In the genomic region with DNA sequence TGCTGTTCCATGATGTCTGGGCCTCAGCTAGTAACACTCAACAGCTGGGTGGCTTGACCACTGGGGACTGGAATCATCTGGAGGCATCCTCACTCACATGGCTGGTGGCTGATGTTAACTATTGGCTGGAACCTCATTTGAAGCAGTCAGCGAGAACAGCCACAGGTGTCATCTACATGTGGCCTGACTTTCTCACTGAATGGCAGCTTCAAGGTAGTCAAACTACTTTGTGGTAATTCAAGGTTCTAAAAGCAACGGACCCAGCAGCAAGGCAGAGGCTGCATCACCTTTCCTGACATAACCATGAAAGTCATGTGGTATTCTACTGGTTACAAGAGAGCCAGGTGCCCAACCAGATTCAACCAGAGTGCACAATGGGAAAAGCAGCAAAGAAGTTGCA, we compare ENCODE assay signal across 25 cellular contexts.
A peak's percentile ranks its signal among the peaks of the same experiment; 100 is the strongest.
DNase-seq lines count a peak whose midpoint lies in the region; ATAC-seq and TF ChIP-seq lines count a peak whose summit lies in the region.
"Had no signal": no experiment of that assay in that cellular context is flagged by ENCODE, and none has a peak within 500 bp of the region (broad histone marks: within the 10 kb centered on the region; RNA-seq: fewer than 3 reads in every experiment).

No MANE protein-coding gene starts in this region.

- CTCF ChIA-PET in IMR-90 (lab: Yijun Ruan, JAX), result interaction anchor here (0.6 to 2.2 kb wide), 3 partner anchors 14 to 114 kb away, joined by 3 to 9 read pairs (median 8); no protein-coding TSS in a partner anchor

- no peak for TF ChIP-seq CTCF in IMR-90 (conservative IDR thresholded peaks at IDR 0.05; ENCODE audit: low read depth, low read length)
- TF ChIP-seq CTCF in GM20000 (IDR thresholded peaks at IDR 0.05; ENCODE audit: extremely low read depth, missing control alignments), result no peak

- H3K36me3 ChIP-seq in IMR-90 (ENCODE audit: control insufficient read depth, insufficient read depth, low read length), result no peaks in the 10 kb centered on the region
- H3K36me3 ChIP-seq: brain microvascular endothelial cell, heart left ventricle, Peyer's patch, right atrium auricular region, tibial artery had no signal

- peak overlapping the region in 1 of 2 experiments; percentile 8; a peak in 1 of 4 replicates for H4K8ac ChIP-seq in IMR-90 (ENCODE audit: low read depth in 2 of 2, low read length in 2 of 2)

- dilution Hi-C loops in IMR-90 (cut with HindIII; ENCODE audit: low sequenced_read_pairs, unreplicated experiment), result no loop called here

- peaks cover 23% of the 10 kb centered on the region for H3K9me1 ChIP-seq in IMR-90 (ENCODE audit: insufficient read depth, low read length)

- no peak overlapping the region; the same call in 1 of the 2 replicates for H3K14ac ChIP-seq in IMR-90 (replicated peaks; ENCODE audit: low read depth, low read length)

- H3K56ac ChIP-seq in IMR-90 (ENCODE audit: extremely low read depth, insufficient read depth, low read length), result no peak overlapping the region

- peaks cover 34% of the 10 kb centered on the region for H4K20me1 ChIP-seq in IMR-90 (ENCODE audit: insufficient read depth, low read length)

- POLR2A ChIA-PET in IMR-90 (lab: Charles Lee; ENCODE audit: unreplicated experiment), result no interaction called here

- H3K18ac ChIP-seq in IMR-90 (ENCODE audit: low read depth, low read length), result peak overlapping the region; percentile 22; the same call in 1 of the 2 replicates

- H3K27me3 ChIP-seq in IMR-90 (ENCODE audit: control insufficient read depth, insufficient read depth, low read length), result no peaks in the 10 kb centered on the region
- H3K27me3 ChIP-seq: brain microvascular endothelial cell, heart left ventricle, Peyer's patch, right atrium auricular region, tibial artery had no signal

- H2BK5ac ChIP-seq in IMR-90 (ENCODE audit: low read depth, low read length, poor library complexity, severe bottlenecking), result peak overlapping the region; percentile 90

- H2AFZ ChIP-seq in IMR-90 (replicated peaks; ENCODE audit: low read length, poor library complexity), result no peak overlapping the region

- H3K9ac ChIP-seq in IMR-90 (ENCODE audit: low read depth, low read length), result no peak overlapping the region

- no peak overlapping the region for H3K4me3 ChIP-seq in IMR-90 (ENCODE audit: insufficient read depth, low read depth, low read length)
- H3K4me3 ChIP-seq: heart left ventricle, lung, Peyer's patch, right atrium auricular region, tibial artery had no signal

- H2BK20ac ChIP-seq in IMR-90 (ENCODE audit: low read depth, low read length), result peak overlapping the region; percentile 0; the same call in 1 of the 2 replicates

- in situ Hi-C loops in IMR-90 (cut with MboI; ENCODE audit: low sequenced_read_pairs), result no loop called here

- intact Hi-C loops in IMR-90 (cut with micrococcal nuclease), result loop anchor here (5.0 kb wide), 2 partner anchors 84 to 401 kb away; no protein-coding TSS in a partner anchor

- no CpG with 5 or more reads among the region's 2 CpGs for WGBS in IMR-90 (ENCODE audit: extremely low coverage in 2 of 2, insufficient read length in 1 of 2), 2 experiments

- H2BK15ac ChIP-seq in IMR-90 (ENCODE audit: low read depth, low read length), result 0 out of 3 replicates have a peak overlapping the region, but pooled peaks have one; percentile 14

- H3K79me1 ChIP-seq in IMR-90 (ENCODE audit: low read depth in 1 of 2, low read length in 2 of 2), result peaks cover 16 to 72% of the 10 kb centered on the region in 2 experiments

- DNase-seq in IMR-90 (no peak), GDM1 (lab: John Stamatoyannopoulos, UW) (no peak), GM20000 (ENCODE audit: low spot score) (no peak)
- DNase-seq in activated CD4-positive, alpha-beta T cell treated with anti-CD3 and anti-CD28 coated beads for 4 hours, result no peak
- DNase-seq: activated CD8-positive, alpha-beta memory T cell treated with anti-CD3 and anti-CD28 coated beads, Interleukin-2, amount 10 ng/mL, durations not matched to agents 7 days and 5 days; activated naive CD8-positive, alpha-beta T cell treated with anti-CD3 and anti-CD28 coated beads, Interleukin-2, amount 10 ng/mL, durations not matched to agents 7 days and 5 days; brain microvascular endothelial cell; Calu3; cortex of kidney; GOT3; heart left ventricle; immature natural killer cell; NCI-H187 treated with DMSO at 0.1 percent for 48 hours; NCI-H2227 treated with DMSO at 0.1 percent for 48 hours; NCI-H82; occipital lobe; Peyer's patch; T1000; tibial artery had no signal

- no peak overlapping the region for H4K5ac ChIP-seq in IMR-90 (ENCODE audit: low read depth, low read length)

- H4K91ac ChIP-seq in IMR-90 (ENCODE audit: insufficient read depth, low read depth, low read length), result peak overlapping the region; percentile 29; the same call in 1 of the 2 replicates

- TF ChIP-seq POLR2A in IMR-90 (IDR thresholded peaks at IDR 0.05; ENCODE audit: low read depth, low read length), result no peak

- peak overlapping the region; percentile 2 for H2AK9ac ChIP-seq in IMR-90 (replicated peaks; ENCODE audit: low read depth, low read length, poor library complexity)

- peak overlapping the region; percentile 7 for H3K4ac ChIP-seq in IMR-90 (ENCODE audit: low read depth, low read length)

- peak overlapping the region; percentile 3; the same call in 1 of the 2 replicates for H3K23ac ChIP-seq in IMR-90 (ENCODE audit: low read depth, low read length)

- peaks cover 24% of the 10 kb centered on the region for H3K4me1 ChIP-seq in IMR-90 (ENCODE audit: control insufficient read depth, insufficient read depth, low read length)

- TF ChIP-seq RAD21 in IMR-90 (IDR thresholded peaks at IDR 0.05; ENCODE audit: low read length), result no peak

- 0 out of 2 replicates have a peak overlapping the region, but pooled peaks have one; percentile 16 for H2BK120ac ChIP-seq in IMR-90 (ENCODE audit: low read depth, low read length)

- peak; percentile 31 for ATAC-seq in GM21515 (IDR thresholded peaks at IDR 0.05; ENCODE audit: unreplicated experiment)
- ATAC-seq in IMR-90 (ENCODE audit: low read depth), result no peak
- ATAC-seq: activated CD4-positive, CD25-positive, alpha-beta regulatory T cell treated with anti-CD3 and anti-CD28 coated beads, Interleukin-2, amount 50 U/mL, for 24 hours; activated CD8-positive, alpha-beta memory T cell treated with anti-CD3 and anti-CD28 coated beads, Interleukin-2, amount 10 ng/mL, durations not matched to agents 7 days and 5 days; heart left ventricle had no signal

- peak overlapping the region; percentile 75 for H2AK5ac ChIP-seq in IMR-90 (ENCODE audit: low read depth, low read length)

- no peaks in the 10 kb centered on the region for H3K9me3 ChIP-seq in IMR-90 (ENCODE audit: control insufficient read depth, insufficient read depth, low read length)
- H3K9me3 ChIP-seq: heart left ventricle, Peyer's patch, right atrium auricular region, tibial artery had no signal

- H3K27ac ChIP-seq in IMR-90 (ENCODE audit: insufficient read depth, low read length), result peak overlapping the region; percentile 3; the same call in 1 of the 2 replicates
- H3K27ac ChIP-seq in cingulate gyrus (ENCODE audit: low read depth, low read length), result peak overlapping the region; percentile 62
- peak overlapping the region; percentile 81 for H3K27ac ChIP-seq in temporal lobe (ENCODE audit: low read depth, low read length)
- H3K27ac ChIP-seq: brain microvascular endothelial cell, Peyer's patch, right atrium auricular region, tibial artery had no signal

- no peak overlapping the region for H3K4me2 ChIP-seq in IMR-90 (ENCODE audit: low read depth, low read length)

- no TSS peak for BruUV-seq in IMR-90 (replicated peaks; lab: Mats Ljungman, UMichigan)

TF ChIP-seq in IMR-90, 13 proteins besides CTCF, POLR2A, EP300 and RAD21:
- TF ChIP-seq CHD1 (IDR thresholded peaks at IDR 0.05; ENCODE audit: low read depth, low read length) (no peak), NFE2L2 (IDR thresholded peaks at IDR 0.05; ENCODE audit: low read depth, low read length) (no peak), RFX5 (IDR thresholded peaks at IDR 0.05; ENCODE audit: low read depth, low read length) (no peak), MAZ (IDR thresholded peaks at IDR 0.05; ENCODE audit: borderline replicate concordance, low read depth, low read length) (no peak), FOS (IDR thresholded peaks at IDR 0.05; ENCODE audit: low read depth, low read length) (no peak), USF2 (IDR thresholded peaks at IDR 0.05; ENCODE audit: low read depth, low read length) (no peak), CEBPB (IDR thresholded peaks at IDR 0.05; ENCODE audit: low read depth, low read length) (no peak), RCOR1 (IDR thresholded peaks at IDR 0.05; ENCODE audit: insufficient replicate concordance, low read length) (no peak), BHLHE40 (IDR thresholded peaks at IDR 0.05; ENCODE audit: low read depth, low read length) (no peak), MXI1 (IDR thresholded peaks at IDR 0.05; ENCODE audit: borderline replicate concordance, low read depth, low read length) (no peak)

Comparison
In these comparisons a context has a peak if more than half of its experiments do, and no peak if none do; other contexts are left out.
1. H3K27ac ChIP-seq: peak in every context shown above with its lines; median percentile 81 in temporal lobe; 62 in cingulate gyrus; 3 in IMR-90.